In the genomic region with DNA sequence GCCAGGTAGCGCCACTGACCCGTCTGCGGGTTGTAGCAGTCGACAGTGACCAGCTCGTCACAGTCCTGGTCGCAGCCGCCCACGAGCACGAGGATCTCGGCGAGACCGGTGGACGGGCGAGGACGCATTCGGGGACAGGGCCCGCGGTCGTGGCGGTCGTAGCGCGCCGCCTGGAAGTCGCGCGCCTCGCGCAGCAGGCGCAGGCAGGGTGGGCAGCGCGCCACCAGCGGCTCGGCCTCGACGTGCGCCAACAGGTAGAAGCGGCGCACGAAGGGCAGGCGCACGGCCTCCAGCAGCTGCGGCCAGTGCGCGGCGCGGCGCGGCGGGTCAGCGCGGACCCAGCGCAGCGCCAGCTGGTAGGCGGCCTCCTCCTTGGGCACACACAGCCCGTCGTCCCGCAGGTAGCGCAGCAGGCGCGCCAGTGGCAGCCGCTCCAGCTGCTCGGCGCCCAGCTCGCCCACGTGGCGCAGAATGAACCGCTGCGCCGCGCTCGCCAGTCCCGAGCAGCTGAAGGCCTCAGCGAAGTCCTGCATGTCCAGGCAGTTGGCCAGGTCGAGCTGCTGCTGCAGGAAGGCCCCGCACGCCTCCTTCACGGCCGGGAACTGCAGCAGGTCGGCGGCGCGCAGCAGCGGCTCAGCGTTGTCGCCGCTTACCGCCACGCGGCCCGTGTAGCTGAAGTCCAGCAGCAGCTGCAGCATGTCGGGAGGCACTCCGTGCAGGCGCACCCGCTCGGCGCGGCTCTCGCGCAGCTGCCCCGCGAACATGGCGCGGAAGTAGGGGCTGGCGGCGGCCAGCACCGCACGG, we compare ENCODE assay signal across 8 cellular contexts. TPM values are rescaled to one million over a fixed set of nuclear protein-coding genes. Genes with fewer than 3 reads are reported as not detected.
A peak's percentile ranks its signal among the peaks of the same experiment; 100 is the strongest.
DNase-seq lines count a peak whose midpoint lies in the region; ATAC-seq and TF ChIP-seq lines count a peak whose summit lies in the region.

No MANE protein-coding gene starts in this region.

- peak; percentile 66 for DNase-seq in Caki2 (ENCODE audit: low read depth)
- no peak for DNase-seq in HL-60 (ENCODE audit: low read depth in 1 of 2, low spot score in 1 of 2)
- peak; percentile 41 for DNase-seq in activated CD4-positive, alpha-beta T cell treated with anti-CD3 and anti-CD28 coated beads for 48 hours
- DNase-seq in erythroblast (lab: John Stamatoyannopoulos, UW), result peak; percentile 82 to 87
- DNase-seq in uterus, result peak; percentile 56 to 57
- DNase-seq in pons (ENCODE audit: low spot score), result no peak

- TF ChIP-seq POLR2A in erythroblast (IDR thresholded peaks at IDR 0.05; ENCODE audit: low read length) (no peak), uterus (IDR thresholded peaks at IDR 0.05) (no peak)

- H3K4me1 ChIP-seq in muscle layer of colon (ENCODE audit: insufficient read depth, low read length) (peaks cover 47% of the 10 kb centered on the region), uterus (peaks cover 10 to 23% of the 10 kb centered on the region in 2 donors)

- intact Hi-C loops in uterus (cut with DNase I; ENCODE audit: low total_unique reads), result loop anchor here (2.0 kb wide), 1 partner anchor 47 kb away; a partner anchor contains a TSS

- H3K9me3 ChIP-seq in muscle layer of colon (ENCODE audit: low read length) (no peaks in the 10 kb centered on the region), uterus (no peaks in the 10 kb centered on the region)

- H3K9ac ChIP-seq in muscle layer of colon (ENCODE audit: low read length), result peak overlapping the region; percentile 92

- H3K27ac ChIP-seq in HL-60 (replicated peaks) (peak overlapping the region; percentile 90), muscle layer of colon (ENCODE audit: low read depth, low read length) (peak overlapping the region; percentile 99), uterus (peak overlapping the region; percentile 99 to 100)

- in situ Hi-C loops in Caki2 (cut with HindIII; ENCODE audit: low pct_unique_long_range_greater_than_20kb, low sequenced_read_pairs), result no loop called here

- ATAC-seq in GM19455 (IDR thresholded peaks at IDR 0.05; ENCODE audit: unreplicated experiment), result peak; percentile 46

- H3K27me3 ChIP-seq in HL-60 (ENCODE audit: insufficient read depth, poor library complexity, severe bottlenecking) (no peaks in the 10 kb centered on the region), muscle layer of colon (ENCODE audit: control insufficient read depth in 1 of 2, insufficient read depth in 2 of 2, low read length in 2 of 2) (no peaks in the 10 kb centered on the region), uterus (no peaks in the 10 kb centered on the region)

- H3K36me3 ChIP-seq in muscle layer of colon (ENCODE audit: insufficient read depth, low read length) (peaks cover 24% of the 10 kb centered on the region), uterus (no peaks in the 10 kb centered on the region)

- peak overlapping the region; percentile 93 for H3K4me3 ChIP-seq in HL-60 (replicated peaks; ENCODE audit: insufficient read depth, low read length)
- peak overlapping the region; percentile 96 to 100 for H3K4me3 ChIP-seq in muscle layer of colon (ENCODE audit: low read depth in 1 of 2, low read length in 2 of 2)
- H3K4me3 ChIP-seq in uterus, result peak overlapping the region; percentile 74 to 95

- TF ChIP-seq CTCF in HL-60 (IDR thresholded peaks at IDR 0.05; ENCODE audit: insufficient read depth, low read length), result no peak
- no peak for TF ChIP-seq CTCF in uterus (IDR thresholded peaks at IDR 0.05)

RNA-seq across cellular contexts. Expression of a gene that starts 0.6 kb away (rescaled TPM):
- 36.3 and 38.2 TPM in 2 replicates for total RNA-seq in Caki2 (2014; rRNA removed; shearing (Covaris generic); ENCODE audit: low replicate concordance)
- total RNA-seq in uterus, result 10 to 100 TPM; 17.4 to 31.1 (median 20.6) TPM

RNA-seq across cellular contexts. Expression of a gene that starts 11.5 kb away (rescaled TPM):
- total RNA-seq in Caki2 (2014; rRNA removed; shearing (Covaris generic); ENCODE audit: low replicate concordance), result 11.0 and 12.6 TPM in 2 replicates
- total RNA-seq in uterus, result 10 to 100 TPM in 2 of 4 donors, 1 to 10 TPM in 2; 1.8 to 29.6 (median 15.0) TPM

RNA-seq across cellular contexts. Expression of a gene that starts 22.3 kb away (rescaled TPM):
- 12.0 and 36.7 TPM in 2 replicates for total RNA-seq in Caki2 (2014; rRNA removed; shearing (Covaris generic); ENCODE audit: low replicate concordance)
- total RNA-seq in uterus, result 10 to 100 TPM; 26.5 to 79.7 (median 47.6) TPM

RNA-seq across cellular contexts. Expression of a gene that starts 22.6 kb away (rescaled TPM):
- total RNA-seq in Caki2 (2014; rRNA removed; shearing (Covaris generic); ENCODE audit: low replicate concordance), result 32.9 and 44.6 TPM in 2 replicates
- 10 to 100 TPM; 19.1 to 23.9 (median 21.9) TPM for total RNA-seq in uterus

RNA-seq across cellular contexts. Expression of a gene that starts 47.0 kb away (rescaled TPM):
- not detected in 2 replicates for total RNA-seq in Caki2 (2014; rRNA removed; shearing (Covaris generic); ENCODE audit: low replicate concordance)
- not detected for total RNA-seq in uterus

Comparison
In these comparisons a context has a peak if more than half of its experiments do, and no peak if none do; other contexts are left out.
1. DNase-seq: peak in Caki2 (single experiment), activated CD4-positive, alpha-beta T cell treated with anti-CD3 and anti-CD28 coated beads for 48 hours (single experiment), erythroblast (2 of 2) and uterus (2 of 2); none in HL-60 (0 of 2) and pons (single experiment).
2. Peak in every context shown above with its lines, with median percentiles within 50 percentile points of each other: H3K27ac ChIP-seq and H3K4me3 ChIP-seq.